ENCODE assay signal across 8 cellular contexts in the genomic region with DNA sequence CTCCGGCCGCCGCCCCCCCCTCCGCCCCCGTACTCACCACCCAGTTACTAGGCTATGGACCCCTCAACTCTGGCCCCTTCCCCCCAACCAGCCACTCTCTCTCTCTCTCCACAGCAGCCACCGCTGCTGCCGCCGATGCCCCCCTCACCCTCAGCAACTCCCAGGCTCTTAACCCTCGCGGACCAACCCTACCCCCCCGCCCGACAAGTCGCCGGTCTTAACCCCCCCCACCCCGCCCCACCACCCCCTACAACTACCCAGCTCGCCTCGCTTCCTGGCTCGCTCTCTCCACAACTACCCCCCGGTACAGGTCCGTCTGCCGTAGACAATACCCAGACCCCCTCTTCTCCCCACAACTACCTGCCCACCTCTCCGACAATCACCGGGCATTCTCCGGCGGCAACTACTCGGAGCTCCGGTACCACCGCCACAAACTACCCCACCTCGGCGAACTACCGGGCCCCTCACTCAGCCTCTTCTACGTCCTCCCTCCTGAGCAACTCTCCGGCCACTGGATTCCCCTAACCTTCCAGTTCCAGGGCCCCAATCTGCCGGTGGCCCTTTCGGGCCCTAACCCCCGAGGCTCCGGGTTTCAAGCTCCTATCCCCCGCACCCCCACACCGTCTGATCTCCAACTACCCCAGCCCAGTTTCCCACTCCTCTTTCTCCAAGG. TPM values are rescaled to one million over a fixed set of nuclear protein-coding genes. Genes with fewer than 3 reads are reported as not detected.
DNase-seq lines count a peak whose midpoint lies in the region; ATAC-seq, FAIRE-seq and TF ChIP-seq lines count a peak whose summit lies in the region.

No MANE protein-coding gene starts in this region.

- no peak overlapping the region for H2BK20ac ChIP-seq in H9 (ENCODE audit: low read depth, low read length, poor library complexity, severe bottlenecking)

- peak overlapping the region; percentile 51 for H3K18ac ChIP-seq in H9 (ENCODE audit: insufficient read length, low read depth, low read length)

- peaks cover 42 to 55% of the 10 kb centered on the region in 2 experiments for H3K4me1 Mint-ChIP-seq in H9

- H3K27me3 Mint-ChIP-seq in H9 (ENCODE audit: low read depth), result no peaks in the 10 kb centered on the region; the same call in 1 of the 2 replicates

- no peak overlapping the region for H4K5ac ChIP-seq in H9 (ENCODE audit: insufficient read length, low read depth, low read length)

- in situ Hi-C loops in gastrocnemius medialis (cut with MboI; ENCODE audit: low sequenced_read_pairs in 4 of 4), result no loop called here

- H3K36me3 Mint-ChIP-seq in H9 (ENCODE audit: insufficient read depth in 1 of 3, low read depth in 3 of 3), result peaks cover 33 to 59% (median 49%) of the 10 kb centered on the region in 3 experiments

- no peak overlapping the region for H3K56ac ChIP-seq in H9 (ENCODE audit: insufficient read length, low read depth, low read length)

- no peak overlapping the region for H3K4ac ChIP-seq in H9 (ENCODE audit: low read depth, low read length)

- peak overlapping the region; percentile 95 to 97 for H3K4me3 Mint-ChIP-seq in H9

- H3K14ac ChIP-seq in H9 (ENCODE audit: insufficient read depth, low read length), result peak overlapping the region; percentile 66

- H3K36me3 ChIP-seq in left ventricle myocardium inferior (peaks cover 33% of the 10 kb centered on the region), gastrocnemius medialis (peaks cover 0 to 29% of the 10 kb centered on the region in 2 donors)

- H2AK5ac ChIP-seq in H9 (ENCODE audit: insufficient read length, low read length), result no peak overlapping the region

- peak overlapping the region; percentile 69 for H3K4me2 ChIP-seq in A549
- peak overlapping the region; percentile 53 for H3K4me2 ChIP-seq in H9 (ENCODE audit: insufficient read depth, insufficient read length, low read length)

- no peak for FAIRE-seq in A549 (lab: Jason Lieb, UNC)

- H2BK120ac ChIP-seq in H9 (ENCODE audit: low read depth, low read length, poor library complexity, severe bottlenecking), result no peak overlapping the region

- TF ChIP-seq EP300 in A549 (IDR thresholded peaks at IDR 0.05), result no peak

- no peak overlapping the region for H2BK15ac ChIP-seq in H9 (ENCODE audit: low read depth, low read length)

- no peak overlapping the region for H4K8ac ChIP-seq in H9 (replicated peaks; ENCODE audit: insufficient read length, low read depth, low read length)

- H2BK5ac ChIP-seq in H9 (ENCODE audit: insufficient read length, low read length), result no peak overlapping the region

- TF ChIP-seq CTCF in A549 (IDR thresholded peaks at IDR 0.05), result no peak
- TF ChIP-seq CTCF in H9 (conservative IDR thresholded peaks at IDR 0.05), result no peak
- TF ChIP-seq CTCF in left ventricle myocardium inferior (IDR thresholded peaks at IDR 0.05; ENCODE audit: borderline replicate concordance), result no peak
- no peak for TF ChIP-seq CTCF in gastrocnemius medialis (IDR thresholded peaks at IDR 0.05 in 4 of 5, conservative IDR thresholded peaks at IDR 0.05 in 1 of 5)

- no peak overlapping the region for H2AFZ ChIP-seq in H9 (ENCODE audit: low read length)

- H3K23me2 ChIP-seq in H9 (ENCODE audit: insufficient read length, low read depth, low read length, poor library complexity, severe bottlenecking), result peaks cover 11% of the 10 kb centered on the region

- peaks cover 0 to 2% of the 10 kb centered on the region in 2 experiments; a peak in 2 of 5 replicates for H3K9me3 Mint-ChIP-seq in H9

- TF ChIP-seq RAD21 in A549 (conservative IDR thresholded peaks at IDR 0.05 in 1 of 2, IDR thresholded peaks at IDR 0.05 in 1 of 2), result no peak

- H3K9ac ChIP-seq in H9 (ENCODE audit: extremely low read depth, insufficient read length, low read length), result peak overlapping the region; percentile 72

- peaks cover 9% of the 10 kb centered on the region for H3K79me1 ChIP-seq in H9 (ENCODE audit: insufficient read depth, low read depth, low read length, poor library complexity, severe bottlenecking)

- DNase-seq in A549 (ENCODE audit: low read depth in 1 of 2, low spot score in 1 of 2) (peak; percentile 64 to 65), H9 (peak; percentile 58), left ventricle myocardium inferior (no peak), gastrocnemius medialis (peak in 1 of 2 donors; percentile 45), GM19238 (ENCODE audit: insufficient read length, low spot score) (no peak), NCI-H187 (lab: John Stamatoyannopoulos, UW) (no peak), D341Med (ENCODE audit: low spot score) (no peak)
- DNase-seq in activated naive CD4-positive, alpha-beta T cell treated with anti-CD3 and anti-CD28 coated beads, Interleukin-2, amount 50 U/mL, for 16 hours, result peak; percentile 44

- CTCF ChIA-PET in A549 (lab: Yijun Ruan, JAX), result interaction anchor here (1.1 to 17.3 kb wide), 2 partner anchors 17 to 24 kb away, joined by 3 to 169 read pairs; a partner anchor contains a TSS

- H3K27me3 ChIP-seq in H9 (ENCODE audit: insufficient read depth, low read length) (no peaks in the 10 kb centered on the region), left ventricle myocardium inferior (ENCODE audit: low read depth) (no peaks in the 10 kb centered on the region), gastrocnemius medialis (no peaks in the 10 kb centered on the region)

- no peak overlapping the region for H3T11ph ChIP-seq in H9 (ENCODE audit: low read length)

- TF ChIP-seq POLR2A in A549 (IDR thresholded peaks at IDR 0.05; ENCODE audit: low read length) (no peak), gastrocnemius medialis (IDR thresholded peaks at IDR 0.05) (no peak)

- H3K27ac ChIP-seq in A549, result peak overlapping the region; percentile 98 to 100
- no peak overlapping the region for H3K27ac ChIP-seq in H9 (ENCODE audit: insufficient read length, low read depth, low read length)
- peak overlapping the region; percentile 99 for H3K27ac ChIP-seq in left ventricle myocardium inferior (replicated peaks)
- H3K27ac ChIP-seq in gastrocnemius medialis, result peak overlapping the region; percentile 92 to 99 (median 95)

- intact Hi-C loops in left ventricle myocardium inferior (cut with micrococcal nuclease) (no loop called here), gastrocnemius medialis (cut with DNase I; ENCODE audit: low total_unique reads) (loop anchor here (5.0 kb wide), 1 partner anchor 604 kb away; no protein-coding TSS in a partner anchor)

- H3K27ac Mint-ChIP-seq in H9, result peak overlapping the region; percentile 95 to 99 (median 97); a peak in 6 of 7 replicates

- ATAC-seq in A549 (0 out of 6 replicates have a peak, but pooled peaks of 1 of the 2 experiments have one; percentile 0), gastrocnemius medialis (no peak)

- POLR2A ChIA-PET in A549 (lab: Yijun Ruan, JAX), result interaction anchor here (0.9 to 6.9 kb wide), 4 partner anchors 13 to 21 kb away, joined by 3 to 63 read pairs (median 6); a partner anchor contains a TSS

- H2BK12ac ChIP-seq in H9 (ENCODE audit: insufficient read length, low read depth, low read length), result no peak overlapping the region

- 1% methylated on average over 25 of the region's 39 CpGs for WGBS in A549 (ENCODE audit: missing lambda C conversion rate)
- no CpG with 5 or more reads among the region's 39 CpGs for WGBS in H9 (ENCODE audit: extremely low coverage, insufficient read length, low lambda C conversion rate)

- peaks cover 51% of the 10 kb centered on the region for H3K4me1 ChIP-seq in A549
- no peaks in the 10 kb centered on the region for H3K4me1 ChIP-seq in H9 (ENCODE audit: insufficient read depth, low read length)
- peaks cover 76% of the 10 kb centered on the region for H3K4me1 ChIP-seq in left ventricle myocardium inferior
- H3K4me1 ChIP-seq in gastrocnemius medialis, result peaks cover 36 to 45% of the 10 kb centered on the region in 2 donors

- H3K4me3 ChIP-seq in A549 (peak overlapping the region; percentile 99), left ventricle myocardium inferior (peak overlapping the region; percentile 97), gastrocnemius medialis (peak overlapping the region; percentile 78 to 100 (median 98))

- peaks cover 9% of the 10 kb centered on the region; the same call in 1 of the 2 replicates for H3K79me2 ChIP-seq in H9 (ENCODE audit: insufficient read depth, low read length)

- no peaks in the 10 kb centered on the region for H4K20me1 ChIP-seq in H9 (ENCODE audit: control insufficient read depth, insufficient read depth, insufficient read length)

- no peaks in the 10 kb centered on the region for H3K9me3 ChIP-seq in A549
- no peaks in the 10 kb centered on the region for H3K9me3 ChIP-seq in H9 (ENCODE audit: control insufficient read depth, low read depth, low read length)
- H3K9me3 ChIP-seq in left ventricle myocardium inferior (replicated peaks), result no peaks in the 10 kb centered on the region
- H3K9me3 ChIP-seq in gastrocnemius medialis, result no peaks in the 10 kb centered on the region

- H3K23ac ChIP-seq in H9 (ENCODE audit: insufficient read length, low read depth, low read length), result no peak overlapping the region

- H4K91ac ChIP-seq in H9 (ENCODE audit: insufficient read length, low read depth, low read length), result no peak overlapping the region

RNA-seq across cellular contexts. Expression of a gene that starts 0.7 kb away (rescaled TPM):
- polyA plus RNA-seq in A549 (2011; rRNA removed) (52.1 and 61.2 TPM in 2 replicates), A549 (2017; fragmentation: RNase III; extraction: RNeasy Plus Mini Kit Qiagen cat#74134 plus additional on column Dnase treatment) (70.9 to 80.2 TPM (median 79.1 TPM) in 3 replicates)
- polyA plus RNA-seq in A549 (2012; cell fraction: cytosol; rRNA removed), result 43.2 and 48.2 TPM in 2 replicates
- 28.6 and 32.6 TPM in 2 replicates for polyA plus RNA-seq in A549 (2012; cell fraction: nucleus; rRNA removed)
- 66.5 and 74.4 TPM in 2 replicates for polyA minus RNA-seq in A549 (2011; rRNA and poly(A)+ RNA removed)
- total RNA-seq in H9 (2021) (105 and 110 TPM in 2 replicates), left ventricle myocardium inferior (22.0 TPM), gastrocnemius medialis (10 to 100 TPM; 16.9 to 31.8 (median 24.1) TPM)

RNA-seq across cellular contexts. Expression of a gene that starts 3.7 kb away (rescaled TPM):
- polyA plus RNA-seq in A549 (2011; rRNA removed) (399 and 502 TPM in 2 replicates), A549 (2017; fragmentation: RNase III; extraction: RNeasy Plus Mini Kit Qiagen cat#74134 plus additional on column Dnase treatment) (431 to 510 TPM (median 504 TPM) in 3 replicates)
- 329 and 360 TPM in 2 replicates for polyA plus RNA-seq in A549 (2012; cell fraction: cytosol; rRNA removed)
- 93.2 and 184 TPM in 2 replicates for polyA plus RNA-seq in A549 (2012; cell fraction: nucleus; rRNA removed)
- polyA minus RNA-seq in A549 (2011; rRNA and poly(A)+ RNA removed), result 305 and 331 TPM in 2 replicates
- total RNA-seq in H9 (2021) (261 and 266 TPM in 2 replicates), left ventricle myocardium inferior (394 TPM), gastrocnemius medialis (100 to 1,000 TPM; 207 to 626 (median 258) TPM)

RNA-seq across cellular contexts. Expression of a gene that starts 4.2 kb away (rescaled TPM):
- 5.7 and 9.6 TPM in 2 replicates for polyA plus RNA-seq in A549 (2011; rRNA removed)
- polyA plus RNA-seq in A549 (2012; cell fraction: cytosol; rRNA removed), result 6.5 and 9.2 TPM in 2 replicates
- 13.8 and 22.3 TPM in 2 replicates for polyA plus RNA-seq in A549 (2012; cell fraction: nucleus; rRNA removed)
- 30.7 to 40.4 TPM (median 37.7 TPM) in 3 replicates for polyA plus RNA-seq in A549 (2017; fragmentation: RNase III; extraction: RNeasy Plus Mini Kit Qiagen cat#74134 plus additional on column Dnase treatment)
- 27.8 and 36.3 TPM in 2 replicates for polyA minus RNA-seq in A549 (2011; rRNA and poly(A)+ RNA removed)
- total RNA-seq in H9 (2021), result 82.9 and 84.1 TPM in 2 replicates
- 19.8 TPM for total RNA-seq in left ventricle myocardium inferior
- 10 to 100 TPM; 15.5 to 22.6 (median 20.5) TPM for total RNA-seq in gastrocnemius medialis

RNA-seq across cellular contexts. Expression of a gene that starts 13.0 kb away (rescaled TPM):
- polyA plus RNA-seq in A549 (2011; rRNA removed) (161 and 251 TPM in 2 replicates), A549 (2017; fragmentation: RNase III; extraction: RNeasy Plus Mini Kit Qiagen cat#74134 plus additional on column Dnase treatment) (145 to 151 TPM (median 147 TPM) in 3 replicates)
- polyA plus RNA-seq in A549 (2012; cell fraction: cytosol; rRNA removed), result 169 and 266 TPM in 2 replicates
- polyA plus RNA-seq in A549 (2012; cell fraction: nucleus; rRNA removed), result 146 and 158 TPM in 2 replicates
- polyA minus RNA-seq in A549 (2011; rRNA and poly(A)+ RNA removed), result 273 and 295 TPM in 2 replicates
- total RNA-seq in H9 (2021) (134 and 141 TPM in 2 replicates), left ventricle myocardium inferior (105 TPM), gastrocnemius medialis (100 to 1,000 TPM in 3 of 4 donors, 10 to 100 TPM in 1; 71.5 to 150 (median 111) TPM)

RNA-seq across cellular contexts. Expression of a gene that starts 13.5 kb away (rescaled TPM):
- 114 and 133 TPM in 2 replicates for polyA plus RNA-seq in A549 (2011; rRNA removed)
- 135 and 152 TPM in 2 replicates for polyA plus RNA-seq in A549 (2012; cell fraction: cytosol; rRNA removed)
- polyA plus RNA-seq in A549 (2012; cell fraction: nucleus; rRNA removed), result 74.9 and 115 TPM in 2 replicates
- 89.2 to 97.3 TPM (median 92.1 TPM) in 3 replicates for polyA plus RNA-seq in A549 (2017; fragmentation: RNase III; extraction: RNeasy Plus Mini Kit Qiagen cat#74134 plus additional on column Dnase treatment)
- polyA minus RNA-seq in A549 (2011; rRNA and poly(A)+ RNA removed), result 71.7 and 72.2 TPM in 2 replicates
- 46.5 and 49.6 TPM in 2 replicates for total RNA-seq in H9 (2021)
- total RNA-seq in left ventricle myocardium inferior, result 62.5 TPM
- total RNA-seq in gastrocnemius medialis, result 10 to 100 TPM; 13.3 to 52.7 (median 26.7) TPM

Comparison
In these comparisons a context has a peak if more than half of its experiments do, and no peak if none do; other contexts are left out.
1. DNase-seq: peak in A549 (2 of 2), H9 (single experiment) and activated naive CD4-positive, alpha-beta T cell treated with anti-CD3 and anti-CD28 coated beads, Interleukin-2, amount 50 U/mL, for 16 hours (single experiment); none in left ventricle myocardium inferior (single experiment), GM19238 (single experiment), NCI-H187 (0 of 2) and D341Med (single experiment).
2. Peak in every context shown above with its lines, with median percentiles within 50 percentile points of each other: H3K4me3 ChIP-seq.